In genomic region chr3:120057029-120057428, GRCh38 we compare ENCODE assay signal across 27 cellular contexts.
"Had no signal": no experiment of that assay in that cellular context is flagged by ENCODE, and none has a peak within 500 bp of the region (broad histone marks: within the 10 kb centered on the region; RNA-seq: fewer than 3 reads in every experiment).

No MANE protein-coding gene starts in this region.

- H2AFZ ChIP-seq: hepatocyte had no signal

- H3K4me2 ChIP-seq: hepatocyte had no signal

- H3K4me3 ChIP-seq: colonic mucosa, esophagus squamous epithelium, gastroesophageal sphincter, heart left ventricle, hepatocyte, left lung, lower lobe of right lung, mucosa of descending colon had no signal

- H3K9me3 ChIP-seq: colonic mucosa, esophagus squamous epithelium, gastroesophageal sphincter, left lung, lower lobe of right lung, mucosa of descending colon had no signal

- H3K27me3 ChIP-seq: colonic mucosa, esophagus squamous epithelium, gastroesophageal sphincter, heart left ventricle, hepatocyte, left lung had no signal

- H3K9me3 Mint-ChIP-seq: dendritic cell treated with granulocyte-macrophage colony-stimulating factor and Interleukin-4, amounts not matched to agents 40 ng/mL and 50 ng/mL, for 4 days; effector memory CD8-positive, alpha-beta T cell; immature natural killer cell had no signal

- H3K36me3 ChIP-seq: colonic mucosa, esophagus squamous epithelium, gastroesophageal sphincter, heart left ventricle, left lung, lower lobe of right lung had no signal

- H3K27ac ChIP-seq: colonic mucosa, epithelial cell of prostate, esophagus squamous epithelium, gastroesophageal sphincter, heart left ventricle, hepatocyte, left lung, lower lobe of right lung had no signal

- ATAC-seq: effector memory CD8-positive, alpha-beta T cell; esophagus mucosa; gastroesophageal sphincter; heart left ventricle; left cardiac atrium; left lung; left ventricle myocardium superior; lower lobe of right lung; mucosa of descending colon had no signal

- H3K27me3 Mint-ChIP-seq: dendritic cell treated with granulocyte-macrophage colony-stimulating factor and Interleukin-4, amounts not matched to agents 40 ng/mL and 50 ng/mL, for 4 days; effector memory CD8-positive, alpha-beta T cell; naive B cell had no signal

- H3K4me1 ChIP-seq: colonic mucosa had no signal

- DNase-seq: colonic mucosa; cortex of kidney; effector CD8-positive, alpha-beta T cell; effector memory CD8-positive, alpha-beta T cell; endodermal cell; erythroblast; esophagus squamous epithelium; foreskin fibroblast; foreskin melanocyte; heart left ventricle; hypothalamus; immature natural killer cell; islet precursor cell; left cardiac atrium; left lung; left ventricle myocardium superior; lower lobe of right lung; mesenchymal stem cell; mucosa of descending colon; naive B cell had no signal

- FAIRE-seq: endometrium had no signal

- H3K27ac Mint-ChIP-seq: dendritic cell treated with granulocyte-macrophage colony-stimulating factor and Interleukin-4, amounts not matched to agents 40 ng/mL and 50 ng/mL, for 4 days; effector memory CD8-positive, alpha-beta T cell; endodermal cell; mesothelial cell of epicardium had no signal

- H3K36me3 Mint-ChIP-seq: immature natural killer cell had no signal

- H3K4me3 Mint-ChIP-seq: dendritic cell treated with granulocyte-macrophage colony-stimulating factor and Interleukin-4, amounts not matched to agents 40 ng/mL and 50 ng/mL, for 4 days; effector memory CD8-positive, alpha-beta T cell; endodermal cell; immature natural killer cell; mesothelial cell of epicardium had no signal
